In the genomic region with DNA sequence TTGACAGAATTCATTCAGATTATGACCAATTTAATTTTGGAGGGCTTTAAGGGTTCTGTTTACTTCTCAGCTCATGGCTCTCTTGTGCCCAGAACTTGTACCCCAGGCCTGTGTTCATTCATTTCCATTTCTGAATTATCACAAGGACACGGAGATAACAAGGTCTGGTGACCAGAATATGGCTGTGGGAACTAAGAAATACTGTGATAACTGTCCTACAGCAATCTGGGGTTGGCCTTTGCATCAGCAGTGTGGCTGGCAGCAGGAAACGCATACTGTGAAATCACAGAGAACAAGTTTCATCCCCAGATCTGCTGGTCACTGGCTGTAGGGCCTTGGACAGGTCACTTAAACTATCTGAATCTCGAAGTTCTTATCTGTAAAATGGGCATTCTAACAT, we compare ENCODE assay signal across 1 cellular context.
TF ChIP-seq lines count a peak whose summit lies in the region.

No MANE protein-coding gene starts in this region.

TF ChIP-seq in A549, 52 proteins besides CTCF, POLR2A, EP300 and RAD21:
- no peak for TF ChIP-seq TP53 (CRISPR knock-in tag; IDR thresholded peaks at IDR 0.05)
- no peak for TF ChIP-seq TFCP2L1 (CRISPR knock-in tag; IDR thresholded peaks at IDR 0.05)
- TF ChIP-seq CHD4 (IDR thresholded peaks at IDR 0.05; ENCODE audit: borderline replicate concordance): no peak
- no peak for TF ChIP-seq HOXA7 (CRISPR knock-in tag; IDR thresholded peaks at IDR 0.05)
- TF ChIP-seq RCOR1 (IDR thresholded peaks at IDR 0.05; ENCODE audit: low read depth, low read length): no peak
- TF ChIP-seq, protein P1, sequence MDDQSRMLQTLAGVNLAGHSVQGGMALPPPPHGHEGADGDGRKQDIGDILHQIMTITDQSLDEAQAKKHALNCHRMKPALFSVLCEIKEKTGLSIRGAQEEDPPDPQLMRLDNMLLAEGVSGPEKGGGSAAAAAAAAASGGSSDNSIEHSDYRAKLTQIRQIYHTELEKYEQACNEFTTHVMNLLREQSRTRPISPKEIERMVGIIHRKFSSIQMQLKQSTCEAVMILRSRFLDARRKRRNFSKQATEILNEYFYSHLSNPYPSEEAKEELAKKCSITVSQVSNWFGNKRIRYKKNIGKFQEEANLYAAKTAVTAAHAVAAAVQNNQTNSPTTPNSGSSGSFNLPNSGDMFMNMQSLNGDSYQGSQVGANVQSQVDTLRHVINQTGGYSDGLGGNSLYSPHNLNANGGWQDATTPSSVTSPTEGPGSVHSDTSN (IDR thresholded peaks at IDR 0.05): no peak
